Comparison of ENCODE assay signal across 18 cellular contexts in the genomic region with DNA sequence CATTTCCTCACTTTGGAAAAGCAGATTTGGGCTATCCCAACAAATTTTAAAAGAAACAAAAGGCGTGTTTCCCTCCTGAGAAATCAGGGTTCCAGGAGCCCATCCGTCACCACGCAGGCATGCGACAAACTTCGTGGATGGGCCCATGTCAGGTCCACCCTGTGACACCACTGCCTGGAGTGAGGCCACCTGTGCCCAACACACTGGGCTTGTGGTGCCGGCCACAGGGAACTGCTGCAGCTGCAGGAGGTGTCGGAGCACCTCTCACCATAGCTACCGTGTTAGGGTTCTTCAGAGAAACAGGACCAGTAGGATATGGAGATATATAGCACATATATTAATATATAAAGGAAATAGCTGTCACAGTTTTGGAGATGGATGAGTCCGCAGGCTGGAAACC. TPM values are rescaled to one million over a fixed set of nuclear protein-coding genes. Genes with fewer than 3 reads are reported as not detected.
DNase-seq lines count a peak whose midpoint lies in the region; ATAC-seq and TF ChIP-seq lines count a peak whose summit lies in the region.
"Had no signal": no experiment of that assay in that cellular context is flagged by ENCODE, and none has a peak within 500 bp of the region (broad histone marks: within the 10 kb centered on the region; RNA-seq: fewer than 3 reads in every experiment).

No MANE protein-coding gene starts in this region.

- H3K27ac Mint-ChIP-seq in osteocyte (ENCODE audit: unreplicated experiment), result no peak overlapping the region
- H3K27ac Mint-ChIP-seq: B cell; CD8-positive, alpha-beta T cell had no signal

- TF ChIP-seq POLR2A in vagina (IDR thresholded peaks at IDR 0.05), result no peak

- no peak for ATAC-seq in HG03460 (IDR thresholded peaks at IDR 0.05; ENCODE audit: unreplicated experiment)
- ATAC-seq: CD8-positive, alpha-beta T cell; GM12878 had no signal

- no peaks in the 10 kb centered on the region for H3K36me3 ChIP-seq in H7 (replicated peaks; ENCODE audit: control insufficient read depth, insufficient read depth, low read length)
- H3K36me3 ChIP-seq in vagina, result no peaks in the 10 kb centered on the region
- H3K36me3 ChIP-seq: BLaER1 treated with 17β-estradiol and CSF1 and Interleukin-3, amounts not matched to agents 10 nM and 100 nM; HAP-1 had no signal

- no peaks in the 10 kb centered on the region for H3K36me3 Mint-ChIP-seq in osteocyte (ENCODE audit: unreplicated experiment)
- H3K36me3 Mint-ChIP-seq: CD8-positive, alpha-beta T cell had no signal

- H3K27me3 Mint-ChIP-seq in osteocyte (ENCODE audit: unreplicated experiment), result peaks cover 2% of the 10 kb centered on the region

- H3K4me1 Mint-ChIP-seq in osteocyte (ENCODE audit: unreplicated experiment), result peaks cover 9% of the 10 kb centered on the region

- TF ChIP-seq CTCF in osteocyte (IDR thresholded peaks at IDR 0.05), result no peak
- no peak for TF ChIP-seq CTCF in vagina (IDR thresholded peaks at IDR 0.05)

- H3K9me3 ChIP-seq in vagina, result no peaks in the 10 kb centered on the region
- H3K9me3 ChIP-seq: BLaER1 treated with 17β-estradiol and CSF1 and Interleukin-3, amounts not matched to agents 10 nM and 100 nM; HAP-1 had no signal

- H3K27me3 ChIP-seq in H7 (ENCODE audit: control insufficient read depth, insufficient read depth, low read length) (no peaks in the 10 kb centered on the region), vagina (no peaks in the 10 kb centered on the region)
- H3K27me3 ChIP-seq: BLaER1 treated with 17β-estradiol and CSF1 and Interleukin-3, amounts not matched to agents 10 nM and 100 nM had no signal

- H3K9me3 Mint-ChIP-seq in osteocyte (ENCODE audit: unreplicated experiment), result no peaks in the 10 kb centered on the region
- H3K9me3 Mint-ChIP-seq: CD8-positive, alpha-beta T cell had no signal

- H3K4me1 ChIP-seq in vagina, result no peaks in the 10 kb centered on the region
- H3K4me1 ChIP-seq: BLaER1 treated with 17β-estradiol and CSF1 and Interleukin-3, amounts not matched to agents 10 nM and 100 nM; HAP-1 had no signal

- H3K27ac ChIP-seq in vagina, result no peak overlapping the region
- H3K27ac ChIP-seq: BLaER1 treated with 17β-estradiol and CSF1 and Interleukin-3, amounts not matched to agents 10 nM and 100 nM; HL-60 had no signal

- intact Hi-C loops in vagina (cut with DNase I), result no loop called here

- no peak overlapping the region for H3K4me3 Mint-ChIP-seq in osteocyte (ENCODE audit: unreplicated experiment)
- H3K4me3 Mint-ChIP-seq: B cell; CD8-positive, alpha-beta T cell had no signal

- DNase-seq in D341Med (ENCODE audit: low spot score) (peak; percentile 20), H7 (peak; percentile 19), osteocyte (ENCODE audit: extremely low spot score, unreplicated experiment) (peak; percentile 73), vagina (ENCODE audit: extremely low spot score in 2 of 2) (peak; percentile 46 to 65), NCI-H1436 (lab: John Stamatoyannopoulos, UW) (no peak)
- DNase-seq: Calu3, DMS 273 treated with DMSO at 0.1 percent for 48 hours, DMS53, DND-41, EL had no signal

- no peak overlapping the region for H3K4me3 ChIP-seq in H7 (ENCODE audit: insufficient read depth, low read depth, low read length)
- H3K4me3 ChIP-seq in vagina, result no peak overlapping the region
- H3K4me3 ChIP-seq: BLaER1 treated with 17β-estradiol and CSF1 and Interleukin-3, amounts not matched to agents 10 nM and 100 nM; GM12878; HAP-1 had no signal

RNA-seq across cellular contexts. Expression of gene BCL11B, which starts 53.0 kb away (rescaled TPM):
- total RNA-seq in H7 (2014; rRNA removed; shearing (Covaris generic)), result 5.7 and 6.1 TPM in 2 replicates
- total RNA-seq in osteocyte (0.16 and 0.18 TPM in 2 replicates), vagina (11.5 TPM)
- total RNA-seq: G401 had no signal
